Comparison of ENCODE assay signal across 8 cellular contexts in the genomic region with DNA sequence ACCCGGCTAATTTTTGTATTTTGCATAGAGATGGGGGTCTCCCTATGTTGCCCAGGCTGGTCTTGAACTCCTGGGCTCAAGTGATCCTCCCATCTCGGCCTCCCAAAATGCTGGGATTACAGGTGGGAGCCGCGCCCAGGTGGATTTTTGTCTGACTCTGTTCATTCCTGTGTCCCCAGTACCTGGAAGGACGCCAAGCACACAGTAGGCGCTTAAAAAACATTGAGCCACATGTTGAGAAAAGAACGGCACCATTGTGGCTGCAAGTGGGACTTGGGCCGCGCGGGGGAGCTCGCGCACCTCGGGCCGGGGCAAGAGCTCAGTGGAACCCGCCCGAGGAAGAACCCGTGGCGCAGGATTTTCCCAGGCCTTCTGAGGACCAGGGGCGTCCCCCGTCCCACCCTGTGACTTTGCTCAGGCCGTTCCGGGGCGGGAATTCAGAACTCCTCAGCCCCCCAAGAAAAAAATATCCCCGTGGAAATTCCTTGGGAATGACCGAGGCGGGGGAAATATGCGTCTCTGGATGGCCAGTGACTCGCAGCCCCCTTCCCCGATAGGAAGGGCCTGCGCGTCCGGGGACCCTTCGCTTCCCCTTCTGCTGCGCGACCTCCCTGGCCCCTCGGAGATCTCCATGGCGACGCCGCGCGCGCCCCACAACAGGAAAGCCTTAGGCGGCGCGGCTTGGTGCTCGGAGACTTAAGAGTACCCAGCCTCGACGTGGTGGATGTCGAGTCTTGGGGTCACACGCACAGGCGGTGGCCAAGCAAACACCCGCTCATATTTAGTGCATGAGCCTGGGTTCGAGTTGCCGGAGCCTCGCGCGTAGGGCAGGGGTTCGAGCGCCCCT. TPM values are rescaled to one million over a fixed set of nuclear protein-coding genes. Genes with fewer than 3 reads are reported as not detected.
DNase-seq lines count a peak whose midpoint lies in the region; ATAC-seq, FAIRE-seq and TF ChIP-seq lines count a peak whose summit lies in the region.

No MANE protein-coding gene starts in this region.

- H3K27ac ChIP-seq in CD8-positive, alpha-beta memory T cell (ENCODE audit: low read depth, low read length) = peak overlapping the region; percentile 87

- POLR2A ChIA-PET in CD8-positive, alpha-beta memory T cell (lab: Charles Lee) = interaction anchor here (0.7 to 3.2 kb wide), 10 partner anchors 10 to 164 kb away, joined by 3 to 47 read pairs (median 10); partner anchors contain the start of genes CDC37, ICAM4, ICAM5 and PPAN

- no peaks in the 10 kb centered on the region for H3K9me3 ChIP-seq in CD8-positive, alpha-beta memory T cell (ENCODE audit: low read length)

- H3K36me3 Mint-ChIP-seq in CD8-positive, alpha-beta memory T cell = peaks cover 0 to 4% (median 0%) of the 10 kb centered on the region in 3 donors

- TF ChIP-seq POLR2A in H54 (IDR thresholded peaks at IDR 0.05; ENCODE audit: low read depth, low read length) = no peak

- H3K9me3 Mint-ChIP-seq in CD8-positive, alpha-beta memory T cell = no peaks in the 10 kb centered on the region

- H3K27ac Mint-ChIP-seq in CD8-positive, alpha-beta memory T cell = peak overlapping the region; percentile 90 to 99 (median 95)

- peaks cover 21% of the 10 kb centered on the region for H3K4me1 ChIP-seq in CD8-positive, alpha-beta memory T cell (ENCODE audit: insufficient read depth, low read length)

- no peak for FAIRE-seq in H54 (lab: Jason Lieb, UNC)

- H3K27me3 ChIP-seq in CD8-positive, alpha-beta memory T cell (ENCODE audit: insufficient read depth, low read length, poor library complexity, severe bottlenecking) = no peaks in the 10 kb centered on the region

- CTCF ChIA-PET in CD8-positive, alpha-beta memory T cell (lab: Charles Lee) = interaction anchor here (0.9 to 11.0 kb wide), 19 partner anchors 10 to 159 kb away, joined by 3 to 355 read pairs (median 5); partner anchors contain the start of genes ICAM4, ICAM5 and TYK2

- H3K27me3 Mint-ChIP-seq in CD8-positive, alpha-beta memory T cell = peaks cover 0 to 1% of the 10 kb centered on the region in 2 donors

- H3K4me1 Mint-ChIP-seq in CD8-positive, alpha-beta memory T cell = peaks cover 26 to 43% (median 28%) of the 10 kb centered on the region in 3 donors

- no peak for ATAC-seq in GM21360 (IDR thresholded peaks at IDR 0.05; ENCODE audit: unreplicated experiment)

- H3K4me3 Mint-ChIP-seq in CD8-positive, alpha-beta memory T cell = peak overlapping the region; percentile 83 to 94 (median 87)

- H3K4me3 ChIP-seq in CD8-positive, alpha-beta memory T cell (ENCODE audit: low read length) = peak overlapping the region; percentile 76

- DNase-seq in CD8-positive, alpha-beta memory T cell = peak; percentile 81 to 90 (median 83)
- peak; percentile 67 for DNase-seq in H54 (ENCODE audit: insufficient read length, low spot score)
- DNase-seq in NCI-H226 = peak; percentile 68
- peak; percentile 80 to 82 for DNase-seq in activated CD4-positive, alpha-beta T cell treated with anti-CD3 and anti-CD28 coated beads for 24 hours (ENCODE audit: low read depth in 2 of 2)
- DNase-seq in cerebellum (ENCODE audit: low spot score) = peak; percentile 65
- peak; percentile 80 for DNase-seq in kidney tubule cell (ENCODE audit: low spot score)
- peak; percentile 75 to 85 for DNase-seq in stimulated activated CD4-positive, alpha-beta T cell treated with anti-CD3 and anti-CD28 coated beads, Interleukin-15, amount 100 ng/mL, for 1 hour (ENCODE audit: low read depth in 1 of 2, low spot score in 1 of 2)

- no peaks in the 10 kb centered on the region for H3K36me3 ChIP-seq in CD8-positive, alpha-beta memory T cell (ENCODE audit: insufficient read depth, low read length)

RNA-seq across cellular contexts. Expression of gene ICAM1, which starts 1.4 kb away (rescaled TPM):
- 10 to 100 TPM; 65.8 to 66.8 TPM for total RNA-seq in CD8-positive, alpha-beta memory T cell
- 13.1 TPM for polyA plus RNA-seq in CD8-positive, alpha-beta memory T cell
- 2.7 TPM for total RNA-seq in cerebellum

RNA-seq across cellular contexts. Expression of gene ICAM4, which starts 17.2 kb away (rescaled TPM):
- total RNA-seq in CD8-positive, alpha-beta memory T cell = under 1 TPM; 0.15 to 0.33 TPM
- 0.95 TPM for polyA plus RNA-seq in CD8-positive, alpha-beta memory T cell
- not detected for total RNA-seq in cerebellum

RNA-seq across cellular contexts. Expression of gene MRPL4, which starts 17.5 kb away (rescaled TPM):
- total RNA-seq in CD8-positive, alpha-beta memory T cell = 100 to 1,000 TPM; 149 to 152 TPM
- 42.8 TPM for polyA plus RNA-seq in CD8-positive, alpha-beta memory T cell
- 8.1 TPM for total RNA-seq in cerebellum

RNA-seq across cellular contexts. Expression of gene ICAM5, which starts 20.2 kb away (rescaled TPM):
- total RNA-seq in CD8-positive, alpha-beta memory T cell = 1 to 10 TPM; 1.8 to 2.0 TPM
- polyA plus RNA-seq in CD8-positive, alpha-beta memory T cell = not detected
- total RNA-seq in cerebellum = 1.6 TPM

RNA-seq across cellular contexts. Expression of gene S1PR2, which starts 38.4 kb away (rescaled TPM):
- total RNA-seq in CD8-positive, alpha-beta memory T cell = 10 to 100 TPM; 18.4 to 19.9 TPM
- polyA plus RNA-seq in CD8-positive, alpha-beta memory T cell = 2.2 TPM
- 4.9 TPM for total RNA-seq in cerebellum

Comparison
In these comparisons a context has a peak if more than half of its experiments do, and no peak if none do; other contexts are left out.
1. RNA of gene ICAM1, which starts 1.4 kb away (total RNA-seq): 65.8 to 66.8 TPM in CD8-positive, alpha-beta memory T cell; 2.7 TPM in cerebellum (single experiment); every median in the first group is over 10 times any median in the second.
2. RNA of gene MRPL4, which starts 17.5 kb away (total RNA-seq): 149 to 152 TPM in CD8-positive, alpha-beta memory T cell; 8.1 TPM in cerebellum (single experiment); every median in the first group is over 10 times any median in the second.
3. Peak in every context shown above with its lines, with median percentiles within 50 percentile points of each other: DNase-seq.